In genomic region chr22:43260818-43261217, GRCh38 we compare ENCODE assay signal across 15 cellular contexts.
"Had no signal": no experiment of that assay in that cellular context is flagged by ENCODE, and none has a peak within 500 bp of the region (broad histone marks: within the 10 kb centered on the region; RNA-seq: fewer than 3 reads in every experiment).

No MANE protein-coding gene starts in this region.

- H3K27ac Mint-ChIP-seq: activated T-helper 17 cell treated with anti-CD3 and anti-CD28 coated beads, Interleukin-2, amount 50 U/mL, for 72 hours; memory B cell; natural killer cell treated with Interleukin-12 subunit alpha and Interleukin-12 subunit beta and Interleukin-15 and Interleukin-18, amount 100 ng/mL, for 72 hours had no signal

- H3K36me3 ChIP-seq: heart right ventricle, left lung, sigmoid colon, transverse colon had no signal

- H3K36me3 Mint-ChIP-seq: memory B cell; natural killer cell treated with Interleukin-12 subunit alpha and Interleukin-12 subunit beta and Interleukin-15 and Interleukin-18, amount 100 ng/mL, for 72 hours had no signal

- DNase-seq: activated CD4-positive, alpha-beta T cell treated with anti-CD3 and anti-CD28 coated beads, Interleukin-2, amount 50 U/mL, for 1 hour; activated naive CD4-positive, alpha-beta T cell treated with Interleukin-2 at 50 U/mL for 16 hours; cortex of kidney; effector CD8-positive, alpha-beta T cell; heart right ventricle; left lung; psoas muscle; sigmoid colon; stimulated activated naive CD4-positive, alpha-beta T cell; SW 1271; T-helper 9 cell; transverse colon had no signal

- H3K9me3 Mint-ChIP-seq: activated T-helper 17 cell treated with anti-CD3 and anti-CD28 coated beads, Interleukin-2, amount 50 U/mL, for 72 hours; memory B cell; natural killer cell treated with Interleukin-12 subunit alpha and Interleukin-12 subunit beta and Interleukin-15 and Interleukin-18, amount 100 ng/mL, for 72 hours had no signal

- ATAC-seq: activated T-helper 17 cell treated with anti-CD3 and anti-CD28 coated beads, Interleukin-2, amount 50 U/mL, for 72 hours; heart right ventricle; left lung; natural killer cell treated with Interleukin-12 subunit alpha and Interleukin-12 subunit beta and Interleukin-15 and Interleukin-18, amount 100 ng/mL, for 72 hours had no signal

- H3K4me3 Mint-ChIP-seq: activated T-helper 17 cell treated with anti-CD3 and anti-CD28 coated beads, Interleukin-2, amount 50 U/mL, for 72 hours; memory B cell; natural killer cell treated with Interleukin-12 subunit alpha and Interleukin-12 subunit beta and Interleukin-15 and Interleukin-18, amount 100 ng/mL, for 72 hours had no signal

- H3K4me3 ChIP-seq: heart right ventricle, left lung, psoas muscle, sigmoid colon, transverse colon had no signal

- H3K27ac ChIP-seq: heart right ventricle, left lung, psoas muscle, sigmoid colon, transverse colon had no signal

- H3K4me1 ChIP-seq: psoas muscle had no signal
